ENCODE assay signal across 8 cellular contexts in the genomic region with DNA sequence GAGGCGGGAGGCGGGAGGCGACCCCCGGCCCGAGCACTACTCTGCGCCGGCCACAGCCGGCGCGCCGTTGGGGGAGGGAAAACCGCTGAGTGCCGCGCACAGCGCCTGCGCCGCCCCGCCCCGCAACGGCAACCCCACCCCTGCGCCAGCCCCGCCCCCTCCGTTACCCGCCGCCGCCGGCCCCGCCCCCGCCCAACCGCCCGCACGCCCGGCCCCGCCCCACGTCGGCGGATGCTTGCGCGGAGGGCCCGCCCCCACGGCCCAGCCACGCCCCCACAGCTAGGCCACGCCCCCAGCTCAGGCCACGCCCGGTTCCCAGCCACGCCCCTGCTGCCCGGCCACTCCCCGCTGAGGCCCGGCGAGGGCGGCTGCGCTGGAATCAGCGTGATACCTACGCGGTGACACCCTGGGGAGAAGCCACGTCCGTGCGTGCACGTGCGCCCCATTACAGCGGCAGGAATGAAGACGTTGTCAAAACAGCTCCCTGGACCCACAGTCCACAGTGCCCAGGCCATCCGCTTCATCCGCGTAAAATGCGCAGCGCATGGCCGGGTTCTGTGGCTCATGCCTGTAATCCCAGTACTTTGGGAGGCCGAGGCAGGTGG. TPM values are rescaled to one million over a fixed set of nuclear protein-coding genes. Genes with fewer than 3 reads are reported as not detected.
DNase-seq lines count a peak whose midpoint lies in the region; ATAC-seq and TF ChIP-seq lines count a peak whose summit lies in the region.

A gene (minus strand): TSS at position 91 of the 605 bp plus-strand sequence. CDS start 152 bp downstream, outside the sequence.

- peaks cover 4 to 9% (median 6%) of the 10 kb centered on the region in 4 donors for H3K36me3 ChIP-seq in esophagus muscularis mucosa

- no peaks in the 10 kb centered on the region for H3K27me3 ChIP-seq in esophagus muscularis mucosa

- intact Hi-C loops in esophagus muscularis mucosa (cut with DNase I) = no loop called here

- peak within 1 kb of the TSS; percentile 56 for H3K27ac ChIP-seq in C4-2B
- peak within 1 kb of the TSS; percentile 43 to 73 (median 65) for H3K27ac ChIP-seq in esophagus muscularis mucosa (replicated peaks in 1 of 4)

- ATAC-seq in GM19452 (IDR thresholded peaks at IDR 0.05; ENCODE audit: unreplicated experiment) = peak; percentile 50

- TF ChIP-seq CTCF in C4-2B (conservative IDR thresholded peaks at IDR 0.05) (no peak), esophagus muscularis mucosa (IDR thresholded peaks at IDR 0.05) (peak in 1 of 3 experiments; percentile 4)

- no peak for TF ChIP-seq POLR2A in esophagus muscularis mucosa (IDR thresholded peaks at IDR 0.05; ENCODE audit: low read depth)

- peaks cover 15 to 24% (median 20%) of the 10 kb centered on the region in 4 donors for H3K4me1 ChIP-seq in esophagus muscularis mucosa

- TF ChIP-seq EP300 in esophagus muscularis mucosa (IDR thresholded peaks at IDR 0.05) = no peak

- no CpG with 5 or more reads among the region's 69 CpGs for WGBS in esophagus muscularis mucosa

- no peaks in the 10 kb centered on the region for H3K9me3 ChIP-seq in esophagus muscularis mucosa

- H3K4me3 ChIP-seq in esophagus muscularis mucosa = peak within 1 kb of the TSS; percentile 49 to 76 (median 56)

- DNase-seq in HT-29 (ENCODE audit: low spot score) (peak; percentile 90), OCI-M2 (lab: John Stamatoyannopoulos, UW; ENCODE audit: unreplicated experiment) (peak; percentile 57), esophagus muscularis mucosa (ENCODE audit: extremely low spot score) (peak; percentile 96), myocyte (ENCODE audit: low read depth) (peak; percentile 76)
- peak; percentile 99 for DNase-seq in activated T-cell treated with anti-CD3 and anti-CD28 coated beads, Interleukin-2, amount 50 U/mL, for 1 hour
- peak; percentile 87 for DNase-seq in stimulated activated CD8-positive, alpha-beta memory T cell treated with anti-CD3 and anti-CD28 coated beads, Interleukin-7, amount 100 ng/mL, for 24 hours (ENCODE audit: low read depth)

RNA-seq across cellular contexts. Expression of the gene that starts here (rescaled TPM):
- 16.1 and 17.1 TPM in 2 replicates for total RNA-seq in HT-29 (2014; rRNA removed; shearing (Covaris generic))
- total RNA-seq in esophagus muscularis mucosa = 10 to 100 TPM; 12.3 to 29.7 (median 18.8) TPM
- total RNA-seq in myocyte = 9.3 and 12.5 TPM in 2 replicates
- polyA plus RNA-seq in myocyte (2012) = 9.2 TPM

Comparison
In these comparisons a context has a peak if more than half of its experiments do, and no peak if none do; other contexts are left out.
1. Peak in every context shown above with its lines: DNase-seq, ATAC-seq, H3K4me3 ChIP-seq and H3K27ac ChIP-seq.